9 cellular contexts compared by ENCODE assay signal in the genomic region with DNA sequence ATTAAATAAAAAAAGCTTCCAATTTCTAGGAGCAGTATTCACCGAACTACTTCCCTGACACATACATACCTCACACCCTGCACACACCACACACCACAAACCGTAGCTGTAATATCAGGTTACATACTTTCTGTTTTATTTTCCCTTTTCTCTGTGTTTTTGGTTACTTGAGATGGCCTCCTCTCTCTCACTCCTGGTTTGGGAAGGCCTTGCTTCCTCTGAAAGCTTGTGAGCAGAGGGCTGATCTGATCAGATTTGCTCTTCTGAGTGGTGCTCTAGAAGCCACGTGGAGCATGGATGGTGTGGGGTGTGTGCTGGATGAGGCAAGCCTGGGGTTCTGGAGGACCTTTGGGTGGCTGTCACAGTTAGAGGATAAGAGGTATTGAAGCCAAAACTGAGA. TPM values are rescaled to one million over a fixed set of nuclear protein-coding genes. Genes with fewer than 3 reads are reported as not detected.
DNase-seq lines count a peak whose midpoint lies in the region; ATAC-seq, FAIRE-seq and TF ChIP-seq lines count a peak whose summit lies in the region.
"Had no signal": no experiment of that assay in that cellular context is flagged by ENCODE, and none has a peak within 500 bp of the region (broad histone marks: within the 10 kb centered on the region; RNA-seq: fewer than 3 reads in every experiment).

No MANE protein-coding gene starts in this region.

- no peak for TF ChIP-seq CTCF in GM12864 (IDR thresholded peaks at IDR 0.05; ENCODE audit: low read depth, low read length, missing control alignments)
- no peak for TF ChIP-seq CTCF in H1 (IDR thresholded peaks at IDR 0.05; ENCODE audit: control extremely low read depth in 1 of 3, insufficient read depth in 1 of 3, low read depth in 1 of 3, low read length in 3 of 3)
- TF ChIP-seq CTCF in glutamatergic neuron (IDR thresholded peaks at IDR 0.05; ENCODE audit: partially characterized antibody, unreplicated experiment), result no peak

- no peak overlapping the region for H3K23ac ChIP-seq in H1 (ENCODE audit: insufficient read length)

- H2AFZ ChIP-seq in H1 (ENCODE audit: low read length), result no peak overlapping the region

- TF ChIP-seq EP300 in H1 (IDR thresholded peaks at IDR 0.05; ENCODE audit: borderline replicate concordance in 1 of 2, low read depth in 2 of 2, low read length in 2 of 2), result no peak

- peaks cover 2% of the 10 kb centered on the region; the same call in 1 of the 2 replicates for H3K23me2 ChIP-seq in H1 (ENCODE audit: low read depth, low read length)

- no peaks in the 10 kb centered on the region for H3K9me3 Mint-ChIP-seq in glutamatergic neuron (ENCODE audit: unreplicated experiment)
- H3K9me3 Mint-ChIP-seq: activated B cell treated with CpG ODN at 0.5 μM for 24 hours had no signal

- no peaks in the 10 kb centered on the region for H3K27me3 ChIP-seq in H1 (replicated peaks in 1 of 4; ENCODE audit: control insufficient read depth in 3 of 4, extremely low read depth in 1 of 4, insufficient read depth in 3 of 4, low read length in 3 of 4)

- no peak overlapping the region for H3K56ac ChIP-seq in H1 (replicated peaks; ENCODE audit: insufficient read length, low read depth, low read length)

- ATAC-seq in GM21447 (IDR thresholded peaks at IDR 0.05; ENCODE audit: unreplicated experiment) (peak; percentile 98), HG03521 (IDR thresholded peaks at IDR 0.05; ENCODE audit: unreplicated experiment) (peak; percentile 88)

- DNase-seq in GM12864 (ENCODE audit: low read depth) (peak; percentile 13), H1 (ENCODE audit: low read depth in 1 of 2, low spot score in 2 of 2) (no peak), glutamatergic neuron (no peak), cerebellum (ENCODE audit: low spot score) (no peak), NCI-H1436 (lab: John Stamatoyannopoulos, UW) (no peak)
- no peak for DNase-seq in effector CD4-positive, alpha-beta T cell
- DNase-seq: activated B cell treated with CpG ODN at 0.5 μM for 24 hours had no signal

- H3K36me3 Mint-ChIP-seq in glutamatergic neuron (ENCODE audit: unreplicated experiment), result no peaks in the 10 kb centered on the region

- peaks cover 2% of the 10 kb centered on the region for H3K27me3 Mint-ChIP-seq in glutamatergic neuron (ENCODE audit: unreplicated experiment)

- H3K4me3 ChIP-seq in GM12864 (ENCODE audit: low read depth, low read length), result no peak overlapping the region; the same call in 1 of the 2 replicates
- no peak overlapping the region for H3K4me3 ChIP-seq in H1 (ENCODE audit: extremely low read depth in 1 of 4, insufficient read depth in 2 of 4, low read depth in 3 of 4, low read length in 4 of 4)

- peaks cover 3% of the 10 kb centered on the region; the same call in 1 of the 2 replicates for H3K79me1 ChIP-seq in H1 (ENCODE audit: low read depth, low read length)

- H3K79me2 ChIP-seq in H1 (ENCODE audit: control insufficient read depth in 1 of 2, insufficient read depth in 2 of 2, low read length in 2 of 2), result peaks cover 0 to 7% of the 10 kb centered on the region in 2 experiments; a peak in 2 of 4 replicates

- H3K27ac Mint-ChIP-seq in glutamatergic neuron (ENCODE audit: unreplicated experiment), result no peak overlapping the region
- H3K27ac Mint-ChIP-seq: activated B cell treated with CpG ODN at 0.5 μM for 24 hours had no signal

- no peak overlapping the region for H3K18ac ChIP-seq in H1 (ENCODE audit: extremely low read depth, low read length)

- H3K4ac ChIP-seq in H1 (replicated peaks; ENCODE audit: insufficient read length, low read depth, low read length), result no peak overlapping the region

- no peak overlapping the region for H3K27ac ChIP-seq in H1 (ENCODE audit: low read depth, low read length)

- TF ChIP-seq POLR2A in H1 (IDR thresholded peaks at IDR 0.05; ENCODE audit: control extremely low read depth in 1 of 2, low read depth in 2 of 2, low read length in 2 of 2), result no peak

- peaks cover 0 to 2% of the 10 kb centered on the region in 2 experiments for H4K20me1 ChIP-seq in H1 (replicated peaks in 1 of 2; ENCODE audit: control insufficient read depth in 1 of 2, insufficient read depth in 2 of 2, low read length in 2 of 2)

- H2BK20ac ChIP-seq in H1 (ENCODE audit: low read length), result no peak overlapping the region

- 93% methylated on average over 3 of the region's 3 CpGs; no CpG with 5 or more reads in 1 of the 2 experiments for WGBS in H1 (ENCODE audit: extremely low coverage in 1 of 2, insufficient coverage in 1 of 2, insufficient read length in 1 of 2, insufficient replicate concordance in 2 of 2, low coverage in 1 of 2, low lambda C conversion rate in 2 of 2, missing lambda C conversion rate in 1 of 2), 2 experiments

- H2BK12ac ChIP-seq in H1 (ENCODE audit: low read depth, low read length), result no peak overlapping the region

- no peak overlapping the region for H2AK5ac ChIP-seq in H1 (ENCODE audit: low read depth, low read length)

- no peak overlapping the region for H4K5ac ChIP-seq in H1 (ENCODE audit: insufficient read length, low read depth, low read length)

- no peak overlapping the region for H3K4me3 Mint-ChIP-seq in glutamatergic neuron (ENCODE audit: unreplicated experiment)
- H3K4me3 Mint-ChIP-seq: activated B cell treated with CpG ODN at 0.5 μM for 24 hours had no signal

- no peak overlapping the region for H2BK120ac ChIP-seq in H1 (replicated peaks; ENCODE audit: low read depth, low read length)

- no peak for TF ChIP-seq RAD21 in H1 (IDR thresholded peaks at IDR 0.05 in 1 of 2, conservative IDR thresholded peaks at IDR 0.05 in 1 of 2; ENCODE audit: low read depth in 2 of 2, low read length in 2 of 2)

- H3K36me3 ChIP-seq in H1 (ENCODE audit: control insufficient read depth in 2 of 4, insufficient read depth in 4 of 4, low read length in 3 of 4), result 0 out of 8 replicates have a peak, but pooled peaks cover 0 to 2% (median 0%) of the 10 kb centered on the region in 4 experiments

- POLR2A ChIA-PET in H1 (lab: Charles Lee; ENCODE audit: partially characterized antibody), result interaction anchor here (1.2 to 2.0 kb wide), 2 partner anchors 8 to 24 kb away, joined by 3 to 7 read pairs; no protein-coding TSS in a partner anchor

- H4K91ac ChIP-seq in H1 (replicated peaks; ENCODE audit: insufficient read length, low read length), result no peak overlapping the region

- FAIRE-seq in H1 (lab: Jason Lieb, UNC), result no peak

- no peak overlapping the region for H3K4me2 ChIP-seq in H1 (ENCODE audit: insufficient read depth in 1 of 2, low read depth in 2 of 2, low read length in 2 of 2)

- CTCF ChIA-PET in H1 (lab: Charles Lee; ENCODE audit: partially characterized antibody), result interaction anchor here (0.6 to 1.5 kb wide), 7 partner anchors 19 to 181 kb away, joined by 3 to 4 read pairs (median 3); no protein-coding TSS in a partner anchor

- peaks cover 0 to 6% (median 0%) of the 10 kb centered on the region in 4 experiments; a peak in 2 of 7 replicates for H3K4me1 ChIP-seq in H1 (replicated peaks in 1 of 4; ENCODE audit: control insufficient read depth in 3 of 4, insufficient read depth in 4 of 4, low read length in 3 of 4)

- H2BK15ac ChIP-seq in H1 (ENCODE audit: low read length), result no peak overlapping the region

- no peaks in the 10 kb centered on the region for H3K9me3 ChIP-seq in H1 (ENCODE audit: insufficient read depth in 2 of 2, low read depth in 1 of 2, low read length in 1 of 2)

- H3K9ac ChIP-seq in H1 (replicated peaks in 1 of 4; ENCODE audit: extremely low read depth in 1 of 4, low read depth in 3 of 4, low read length in 3 of 4), result no peak overlapping the region

- no peaks in the 10 kb centered on the region for H3K4me1 Mint-ChIP-seq in glutamatergic neuron (ENCODE audit: low read depth, unreplicated experiment)

- no peak overlapping the region for H4K8ac ChIP-seq in H1 (ENCODE audit: extremely low read depth, insufficient read depth, low read length)

- H2BK5ac ChIP-seq in H1 (ENCODE audit: low read depth, low read length), result peak overlapping the region; percentile 41; the same call in 1 of the 2 replicates

- H3K14ac ChIP-seq in H1 (ENCODE audit: insufficient read length), result no peak overlapping the region

TF ChIP-seq in H1, 55 proteins besides CTCF, POLR2A, EP300 and RAD21 (continues in another document):
- no peak for TF ChIP-seq CBX5 (IDR thresholded peaks at IDR 0.05; ENCODE audit: low read depth, low read length)
- TF ChIP-seq RNF2 (IDR thresholded peaks at IDR 0.05; ENCODE audit: borderline replicate concordance, low read depth, low read length, missing control alignments, poor library complexity, severe bottlenecking), result no peak
- TF ChIP-seq CTBP2 (IDR thresholded peaks at IDR 0.05; ENCODE audit: borderline replicate concordance, insufficient read depth, insufficient read length, low read length), result no peak
- TF ChIP-seq CHD1 (IDR thresholded peaks at IDR 0.05; ENCODE audit: low read depth, low read length), result no peak
- no peak for TF ChIP-seq SIRT6 (IDR thresholded peaks at IDR 0.05; ENCODE audit: low read length)
- no peak for TF ChIP-seq RBBP5 (IDR thresholded peaks at IDR 0.05; ENCODE audit: borderline replicate concordance, low read depth, low read length)
- TF ChIP-seq, protein P1, sequence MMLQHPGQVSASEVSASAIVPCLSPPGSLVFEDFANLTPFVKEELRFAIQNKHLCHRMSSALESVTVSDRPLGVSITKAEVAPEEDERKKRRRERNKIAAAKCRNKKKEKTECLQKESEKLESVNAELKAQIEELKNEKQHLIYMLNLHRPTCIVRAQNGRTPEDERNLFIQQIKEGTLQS (IDR thresholded peaks at IDR 0.05; ENCODE audit: insufficient read depth, low read depth, low read length), result no peak
- TF ChIP-seq JUN (IDR thresholded peaks at IDR 0.05; ENCODE audit: low read depth, low read length), result no peak
- TF ChIP-seq SRF (IDR thresholded peaks at IDR 0.05; ENCODE audit: low read depth, low read length), result no peak
- TF ChIP-seq TCF12 (IDR thresholded peaks at IDR 0.05; ENCODE audit: low read depth, low read length), result no peak
- TF ChIP-seq HDAC6 (IDR thresholded peaks at IDR 0.05; ENCODE audit: low read depth, low read length), result no peak
- TF ChIP-seq CHD2 (IDR thresholded peaks at IDR 0.05; ENCODE audit: low read length), result no peak
- no peak for TF ChIP-seq GTF2F1 (IDR thresholded peaks at IDR 0.05; ENCODE audit: borderline replicate concordance, low read depth, low read length)
- TF ChIP-seq SP4 (IDR thresholded peaks at IDR 0.05; ENCODE audit: low read length), result no peak
- TF ChIP-seq BRCA1 (IDR thresholded peaks at IDR 0.05; ENCODE audit: low read depth, low read length), result no peak

RNA-seq across cellular contexts. Expression of a gene that starts 20.9 kb away (rescaled TPM):
- 91.2 and 112 TPM in 2 replicates for total RNA-seq in H1 (2021; fragmentation: NEBNext Ultra II Directional; extraction: Animal tissue kit (Norgen Biotek cat#: 25700))
- 21.8 and 25.0 TPM in 2 replicates for polyA plus RNA-seq in H1 (2011; rRNA removed)
- polyA plus RNA-seq in H1 (2011; cell fraction: cytosol; rRNA removed), result 30.4 TPM
- 45.8 TPM for polyA plus RNA-seq in H1 (2011; cell fraction: nucleus; rRNA removed)
- 34.7 to 45.5 TPM (median 41.2 TPM) in 4 replicates for polyA plus RNA-seq in H1 (2012, experiment 1 of 2)
- polyA plus RNA-seq in H1 (2012, experiment 2 of 2), result 1.9 TPM
- polyA plus RNA-seq in H1 (2013, experiment 1 of 2), result 37.2 TPM
- polyA plus RNA-seq in H1 (2013, experiment 2 of 2), result 37.2 TPM
- polyA minus RNA-seq in H1 (2011; rRNA and poly(A)+ RNA removed), result 85.4 and 136 TPM in 2 replicates
- 81.0 TPM for polyA minus RNA-seq in H1 (2011; cell fraction: cytosol; rRNA and poly(A)+ RNA removed)
- 206 TPM for polyA minus RNA-seq in H1 (2011; cell fraction: nucleus; rRNA and poly(A)+ RNA removed)
- 24.3 TPM for total RNA-seq in glutamatergic neuron (ENCODE audit: unreplicated experiment)
- total RNA-seq in cerebellum, result 53.7 TPM
